In genomic region chr19:56764296-56764695, GRCh38 we compare ENCODE assay signal across 26 cellular contexts.
DNase-seq lines count a peak whose midpoint lies in the region; FAIRE-seq and TF ChIP-seq lines count a peak whose summit lies in the region.
"Had no signal": no experiment of that assay in that cellular context is flagged by ENCODE, and none has a peak within 500 bp of the region (broad histone marks: within the 10 kb centered on the region; RNA-seq: fewer than 3 reads in every experiment).

No MANE protein-coding gene starts in this region.

- H3K36me3 ChIP-seq in Karpas-422 (ENCODE audit: insufficient read depth, low read length) (no peaks in the 10 kb centered on the region), bronchial epithelial cell (ENCODE audit: control insufficient read depth, insufficient read depth, low read length) (no peaks in the 10 kb centered on the region), mesendoderm (ENCODE audit: control insufficient read depth, insufficient read depth, low read length) (no peaks in the 10 kb centered on the region), MG63 (no peaks in the 10 kb centered on the region)
- H3K36me3 ChIP-seq: BLaER1 treated with 17β-estradiol and CSF1 and Interleukin-3, amounts not matched to agents 10 nM and 100 nM; SJSA1 had no signal

- no peak overlapping the region for H3K56ac ChIP-seq in mesendoderm (ENCODE audit: low read length)

- no peak overlapping the region for H2BK5ac ChIP-seq in mesendoderm (ENCODE audit: low read length)

- H3K79me2 ChIP-seq in Karpas-422 (ENCODE audit: low read length) (no peaks in the 10 kb centered on the region), mesendoderm (ENCODE audit: control insufficient read depth, insufficient read depth, low read length) (no peaks in the 10 kb centered on the region)

- H2AK5ac ChIP-seq in mesendoderm (ENCODE audit: low read length): no peak overlapping the region

- no peaks in the 10 kb centered on the region for H4K20me1 ChIP-seq in Karpas-422 (ENCODE audit: insufficient read depth, low read depth, low read length)
- H4K20me1 ChIP-seq: BLaER1 treated with 17β-estradiol and CSF1 and Interleukin-3, amounts not matched to agents 10 nM and 100 nM had no signal

- H3K79me1 ChIP-seq in mesendoderm (ENCODE audit: low read length): no peaks in the 10 kb centered on the region

- H3K9me3 ChIP-seq in Karpas-422 (ENCODE audit: low read length) (peaks cover 41% of the 10 kb centered on the region), MG63 (peaks cover 8% of the 10 kb centered on the region)

- H3K4me2 ChIP-seq in Karpas-422 (ENCODE audit: low read depth, low read length, poor library complexity, severe bottlenecking) (no peak overlapping the region), mesendoderm (ENCODE audit: low read length) (no peak overlapping the region)
- H3K4me2 ChIP-seq: BLaER1 treated with 17β-estradiol and CSF1 and Interleukin-3, amounts not matched to agents 10 nM and 100 nM; KMS-11 had no signal

- TF ChIP-seq CTCF in GM12864 (IDR thresholded peaks at IDR 0.05; ENCODE audit: low read depth, low read length, missing control alignments) (peak; percentile 15), bronchial epithelial cell (IDR thresholded peaks at IDR 0.05; ENCODE audit: insufficient read depth, low read length, severe bottlenecking) (peak; percentile 13)

- no peak overlapping the region for H4K8ac ChIP-seq in mesendoderm (ENCODE audit: low read depth, low read length)

- H3K27me3 ChIP-seq in Karpas-422 (ENCODE audit: low read length) (no peaks in the 10 kb centered on the region; the same call in 1 of the 2 replicates), bronchial epithelial cell (ENCODE audit: control insufficient read depth, insufficient read depth, low read length) (no peaks in the 10 kb centered on the region), mesendoderm (ENCODE audit: insufficient read depth, low read length, poor library complexity) (no peaks in the 10 kb centered on the region), MG63 (no peaks in the 10 kb centered on the region)
- H3K27me3 ChIP-seq: BLaER1 treated with 17β-estradiol and CSF1 and Interleukin-3, amounts not matched to agents 10 nM and 100 nM; SJSA1 had no signal

- H3K9me2 ChIP-seq in Karpas-422 (replicated peaks; ENCODE audit: insufficient read depth, low read length): no peaks in the 10 kb centered on the region

- H3K4ac ChIP-seq in mesendoderm (ENCODE audit: low read depth, low read length): no peak overlapping the region

- no peak for DNase-seq in GM12864 (ENCODE audit: low read depth)
- DNase-seq in Karpas-422: peak; percentile 54
- DNase-seq in bronchial epithelial cell (ENCODE audit: low read depth): peak; percentile 8
- peak; percentile 20 for DNase-seq in mesendoderm
- DNase-seq in HUDEP-2 (lab: John Stamatoyannopoulos, UW; ENCODE audit: unreplicated experiment in 76 of 76): no peak
- DNase-seq in MG63: no peak
- no peak for DNase-seq in AG20443 (ENCODE audit: low spot score)
- DNase-seq in OCI-M1 (lab: John Stamatoyannopoulos, UW): no peak
- DNase-seq: activated B cell treated with CpG ODN at 0.5 μM for 24 hours; activated effector memory CD4-positive, alpha-beta T cell treated with anti-CD3 and anti-CD28 coated beads, Interleukin-2, amount 50 U/mL, for 16 hours; activated T-cell treated with anti-CD3 and anti-CD28 coated beads, Interleukin-2, amount 50 U/mL, for 24 hours; DMS79 treated with DMSO at 0.1 percent for 48 hours; effector memory CD8-positive, alpha-beta T cell; kidney; NCI-H1417 treated with DMSO at 0.1 percent for 48 hours; NCI-H2029 treated with DMSO at 0.1 percent for 48 hours; NCI-H226; NCI-H69; stimulated activated CD4-positive, alpha-beta T cell treated with anti-CD3 and anti-CD28 coated beads, Interleukin-15, amount 100 ng/mL, for 24 hours; stimulated activated CD4-positive, alpha-beta T cell treated with anti-CD3 and anti-CD28 coated beads, Interleukin-4, amount 100 ng/mL, for 4 hours had no signal

- H2AFZ ChIP-seq in Karpas-422 (ENCODE audit: low read length): no peak overlapping the region

- no peak overlapping the region for H3K27ac ChIP-seq in Karpas-422 (ENCODE audit: low read length)
- no peak overlapping the region for H3K27ac ChIP-seq in mesendoderm (ENCODE audit: low read depth, low read length)
- H3K27ac ChIP-seq: BLaER1 treated with 17β-estradiol and CSF1 and Interleukin-3, amounts not matched to agents 10 nM and 100 nM; KMS-11; RWPE1; SJSA1 had no signal

- no peak overlapping the region for H3K18ac ChIP-seq in mesendoderm (ENCODE audit: low read length)

- H3K23ac ChIP-seq in mesendoderm (ENCODE audit: low read length): no peak overlapping the region

- no peak overlapping the region for H4K5ac ChIP-seq in mesendoderm (ENCODE audit: low read length)

- H3K4me3 ChIP-seq in GM12864 (ENCODE audit: low read depth, low read length) (no peak overlapping the region), Karpas-422 (ENCODE audit: low read length) (no peak overlapping the region), bronchial epithelial cell (ENCODE audit: low read depth, low read length) (no peak overlapping the region), mesendoderm (ENCODE audit: low read length) (no peak overlapping the region), MG63 (no peak overlapping the region)
- H3K4me3 ChIP-seq: SJSA1 had no signal

- no peak overlapping the region for H2BK15ac ChIP-seq in mesendoderm (replicated peaks; ENCODE audit: low read depth)

- no peak overlapping the region for H3K9ac ChIP-seq in Karpas-422 (ENCODE audit: low read length)
- H3K9ac ChIP-seq in mesendoderm (ENCODE audit: low read length): no peak overlapping the region
- H3K9ac ChIP-seq: BLaER1 treated with 17β-estradiol and CSF1 and Interleukin-3, amounts not matched to agents 10 nM and 100 nM; KMS-11 had no signal

- H3K4me1 ChIP-seq in Karpas-422 (ENCODE audit: low read length) (no peaks in the 10 kb centered on the region), mesendoderm (ENCODE audit: control insufficient read depth, low read depth, low read length) (no peaks in the 10 kb centered on the region)
- H3K4me1 ChIP-seq: SJSA1 had no signal

- FAIRE-seq in bronchial epithelial cell (lab: Jason Lieb, UNC): no peak
- FAIRE-seq: astrocyte, H54, kidney had no signal

- no peak overlapping the region for H2BK120ac ChIP-seq in mesendoderm (ENCODE audit: low read depth, low read length)

- no CpG with 5 or more reads among the region's 1 CpG for WGBS in mesendoderm (ENCODE audit: extremely low coverage, insufficient coverage, low lambda C conversion rate)

Comparison
In these comparisons a context has a peak if more than half of its experiments do, and no peak if none do; other contexts are left out.
1. DNase-seq: peak in Karpas-422 (single experiment), bronchial epithelial cell (single experiment) and mesendoderm (single experiment); none in GM12864 (single experiment), HUDEP-2 (0 of 76), MG63 (single experiment), AG20443 (single experiment) and OCI-M1 (single experiment).